Comparison of ENCODE assay signal across 33 cellular contexts in the genomic region with DNA sequence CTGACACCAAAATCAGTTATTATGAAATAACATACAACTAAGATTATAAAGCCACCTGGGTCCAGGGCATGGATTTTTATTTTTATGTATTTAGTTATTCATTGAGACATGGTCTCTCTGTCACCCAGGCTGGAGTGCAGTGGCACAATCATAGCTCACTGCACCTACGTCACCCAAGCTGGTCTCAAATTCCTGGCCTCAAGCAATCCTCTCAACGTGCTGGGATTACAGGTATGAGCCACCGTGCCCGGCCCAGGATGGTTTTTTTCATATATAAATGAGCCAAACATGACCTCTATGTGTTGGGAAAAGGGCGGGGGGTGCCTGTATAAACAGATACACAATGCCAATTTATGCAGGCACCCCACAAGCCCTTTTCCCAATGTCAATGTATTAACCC. TPM values are rescaled to one million over a fixed set of nuclear protein-coding genes. Genes with fewer than 3 reads are reported as not detected.
"Had no signal": no experiment of that assay in that cellular context is flagged by ENCODE, and none has a peak within 500 bp of the region (broad histone marks: within the 10 kb centered on the region; RNA-seq: fewer than 3 reads in every experiment).

No MANE protein-coding gene starts in this region.

- H3K9me3 Mint-ChIP-seq: activated CD4-positive, alpha-beta memory T cell treated with anti-CD3 and anti-CD28 coated beads, Interleukin-2, amount 10 ng/mL, durations not matched to agents 7 days and 5 days; activated CD4-positive, alpha-beta T cell treated with anti-CD3 and anti-CD28 coated beads, Interleukin-2, amount 10 ng/mL, durations not matched to agents 7 days and 5 days; activated naive CD4-positive, alpha-beta T cell treated with anti-CD3 and anti-CD28 coated beads for 36 hours; activated T-helper 17 cell treated with anti-CD3 and anti-CD28 coated beads, Interleukin-2, amount 50 U/mL, for 72 hours had no signal

- H3K27ac ChIP-seq: KMS-11, Peyer's patch, RWPE1, SJSA1, VCaP had no signal

- H3K4me3 ChIP-seq: MG63, Peyer's patch, SJSA1 had no signal

- H3K4me3 Mint-ChIP-seq: activated CD4-positive, alpha-beta memory T cell treated with anti-CD3 and anti-CD28 coated beads, Interleukin-2, amount 10 ng/mL, durations not matched to agents 7 days and 5 days; activated CD4-positive, alpha-beta T cell treated with anti-CD3 and anti-CD28 coated beads, Interleukin-2, amount 10 ng/mL, durations not matched to agents 7 days and 5 days; activated naive CD4-positive, alpha-beta T cell treated with anti-CD3 and anti-CD28 coated beads for 36 hours; activated naive CD8-positive, alpha-beta T cell; activated T-helper 17 cell treated with anti-CD3 and anti-CD28 coated beads, Interleukin-2, amount 50 U/mL, for 72 hours; brain; T-helper 17 cell had no signal

- H3K4me2 ChIP-seq: KMS-11 had no signal

- H3K36me3 Mint-ChIP-seq: brain had no signal

- H3K9me3 ChIP-seq: MG63, Peyer's patch, SJSA1 had no signal

- H3K27me3 ChIP-seq: MG63, Peyer's patch, SJSA1 had no signal

- H3K36me3 ChIP-seq: MG63, Peyer's patch, SJSA1 had no signal

- H3K4me1 ChIP-seq: Peyer's patch, SJSA1 had no signal

- H3K27ac Mint-ChIP-seq: activated CD4-positive, alpha-beta memory T cell treated with anti-CD3 and anti-CD28 coated beads, Interleukin-2, amount 10 ng/mL, durations not matched to agents 7 days and 5 days; activated CD4-positive, alpha-beta T cell treated with anti-CD3 and anti-CD28 coated beads, Interleukin-2, amount 10 ng/mL, durations not matched to agents 7 days and 5 days; activated naive CD4-positive, alpha-beta T cell treated with anti-CD3 and anti-CD28 coated beads for 36 hours; activated naive CD8-positive, alpha-beta T cell; activated T-helper 17 cell treated with anti-CD3 and anti-CD28 coated beads, Interleukin-2, amount 50 U/mL, for 72 hours; T-helper 17 cell had no signal

- H3K9ac ChIP-seq: KMS-11 had no signal

- DNase-seq: activated CD4-positive, alpha-beta memory T cell treated with anti-CD3 and anti-CD28 coated beads, Interleukin-2, amount 10 ng/mL, durations not matched to agents 7 days and 5 days; activated CD4-positive, alpha-beta T cell treated with anti-CD3 and anti-CD28 coated beads, Interleukin-2, amount 10 ng/mL, durations not matched to agents 7 days and 5 days; activated CD4-positive, CD25-positive, alpha-beta regulatory T cell; activated gamma-delta T cell; activated naive CD4-positive, alpha-beta T cell treated with anti-CD3 and anti-CD28 coated beads for 36 hours; activated T-cell treated with anti-CD3 and anti-CD28 coated beads for 4 hours; activated T-cell treated with anti-CD3 and anti-CD28 coated beads, Interleukin-2, amount 50 U/mL, for 48 hours; amygdala; MV-4-11; NCI-H1092 treated with DMSO at 0.1 percent for 48 hours; NCI-H1417 treated with DMSO at 0.1 percent for 48 hours; NCI-H1694; NCI-H2029; NCI-H2107; NCI-H2171 treated with DMSO at 0.1 percent for 48 hours; NCI-H226; NCI-H510A; NCI-H526 treated with DMSO at 0.1 percent for 48 hours; Peyer's patch; SHP77; T-helper 17 cell; T-helper 9 cell had no signal

- H3K27me3 Mint-ChIP-seq: activated CD4-positive, alpha-beta memory T cell treated with anti-CD3 and anti-CD28 coated beads, Interleukin-2, amount 10 ng/mL, durations not matched to agents 7 days and 5 days; activated CD4-positive, alpha-beta T cell treated with anti-CD3 and anti-CD28 coated beads, Interleukin-2, amount 10 ng/mL, durations not matched to agents 7 days and 5 days; activated naive CD8-positive, alpha-beta T cell; activated T-helper 17 cell treated with anti-CD3 and anti-CD28 coated beads, Interleukin-2, amount 50 U/mL, for 72 hours; T-helper 17 cell had no signal

- H3K4me1 Mint-ChIP-seq: activated CD4-positive, alpha-beta memory T cell treated with anti-CD3 and anti-CD28 coated beads, Interleukin-2, amount 10 ng/mL, durations not matched to agents 7 days and 5 days; activated CD4-positive, alpha-beta T cell treated with anti-CD3 and anti-CD28 coated beads, Interleukin-2, amount 10 ng/mL, durations not matched to agents 7 days and 5 days; activated T-helper 17 cell treated with anti-CD3 and anti-CD28 coated beads, Interleukin-2, amount 50 U/mL, for 72 hours; T-helper 17 cell had no signal

RNA-seq across cellular contexts. Expression of a gene that starts 40.1 kb away (rescaled TPM):
- total RNA-seq: activated CD4-positive, alpha-beta memory T cell treated with anti-CD3 and anti-CD28 coated beads, Interleukin-2, amount 10 ng/mL, durations not matched to agents 7 days and 5 days; activated CD8-positive, alpha-beta memory T cell treated with anti-CD3 and anti-CD28 coated beads for 36 hours; activated naive CD4-positive, alpha-beta T cell treated with anti-CD3 and anti-CD28 coated beads for 36 hours; activated T-helper 17 cell treated with anti-CD3 and anti-CD28 coated beads, Interleukin-2, amount 50 U/mL, for 72 hours; astrocyte; cardiac septum; Peyer's patch; SJSA1; T-helper 17 cell had no signal
